ENCODE assay signal across 8 cellular contexts in the genomic region with DNA sequence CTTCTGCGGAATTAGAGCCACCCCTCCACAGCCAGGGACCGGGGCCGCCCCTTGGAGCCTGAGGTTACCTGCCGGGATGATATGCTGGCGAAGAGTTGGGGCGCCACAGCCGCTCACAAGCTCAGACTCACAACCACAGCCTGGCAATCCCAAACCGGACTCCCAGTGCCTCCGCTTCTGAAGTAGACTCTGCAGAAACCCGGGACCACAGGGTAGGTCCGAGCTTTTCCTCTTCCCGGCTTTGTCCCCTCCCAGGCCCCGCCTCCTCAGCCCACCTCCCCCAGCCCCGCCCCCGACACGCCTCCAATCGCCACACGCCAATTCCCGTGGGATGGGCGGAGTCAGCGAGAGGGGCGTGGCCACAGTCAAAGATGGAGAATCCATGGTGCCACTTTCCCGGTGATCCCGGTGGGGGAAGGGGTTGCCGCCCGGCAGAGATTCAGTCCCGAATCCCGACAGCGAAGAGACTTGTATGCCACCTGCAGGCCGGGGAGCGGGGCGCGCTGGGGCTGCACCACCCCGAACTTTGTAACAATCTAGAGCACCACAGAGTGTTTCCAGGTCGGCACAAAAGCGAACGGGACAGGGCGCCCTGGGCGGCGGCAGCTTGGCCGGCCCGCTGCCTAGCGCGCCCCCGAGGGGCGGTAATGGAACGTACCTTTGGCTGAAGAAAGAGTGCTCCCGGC. TPM values are rescaled to one million over a fixed set of nuclear protein-coding genes. Genes with fewer than 3 reads are reported as not detected.
A peak's percentile ranks its signal among the peaks of the same experiment; 100 is the strongest.
DNase-seq lines count a peak whose midpoint lies in the region; ATAC-seq and TF ChIP-seq lines count a peak whose summit lies in the region.

Gene IDH1 (minus strand): TSS at position 201 of the 686 bp plus-strand sequence. CDS start 3,520 bp downstream, outside the sequence.

- no peaks in the 10 kb centered on the region for H3K27me3 ChIP-seq in heart left ventricle

- H3K27ac Mint-ChIP-seq in progenitor cell of endocrine pancreas = peak within 1 kb of the TSS; percentile 98

- peaks cover 0 to 48% (median 21%) of the 10 kb centered on the region in 12 donors for H3K4me1 ChIP-seq in heart left ventricle

- DNase-seq in NCI-H1417 (lab: John Stamatoyannopoulos, UW) = peak; percentile 92 to 97 (median 93)
- peak; percentile 91 for DNase-seq in T follicular helper cell (ENCODE audit: low read depth)
- peak; percentile 96 to 98 (median 97) for DNase-seq in heart left ventricle
- DNase-seq in progenitor cell of endocrine pancreas (ENCODE audit: low spot score, unreplicated experiment) = peak; percentile 99
- peak; percentile 98 for DNase-seq in ureter (ENCODE audit: low spot score)

- peaks cover 42% of the 10 kb centered on the region for H3K4me1 Mint-ChIP-seq in progenitor cell of endocrine pancreas (ENCODE audit: low read depth)

- no peaks in the 10 kb centered on the region for H3K9me3 ChIP-seq in heart left ventricle

- H3K4me3 Mint-ChIP-seq in progenitor cell of endocrine pancreas (ENCODE audit: low read depth) = peak within 1 kb of the TSS; percentile 100

- peak within 1 kb of the TSS; percentile 17 for H3K27ac ChIP-seq in adipose tissue (ENCODE audit: low read depth, low read length)
- H3K27ac ChIP-seq in heart left ventricle = peak within 1 kb of the TSS; percentile 51 to 95 (median 84)

- peak; percentile 57 for TF ChIP-seq CTCF in GM12875 (IDR thresholded peaks at IDR 0.05; ENCODE audit: borderline replicate concordance, insufficient read depth, low read depth, low read length)
- TF ChIP-seq CTCF in heart left ventricle (IDR thresholded peaks at IDR 0.05) = peak in 11 of 12 donors; percentile 22 to 60 (median 42)
- TF ChIP-seq CTCF in progenitor cell of endocrine pancreas (IDR thresholded peaks at IDR 0.05; ENCODE audit: unreplicated experiment) = peak; percentile 67

- H3K27me3 Mint-ChIP-seq in progenitor cell of endocrine pancreas = no peaks in the 10 kb centered on the region

- H3K9me3 Mint-ChIP-seq in progenitor cell of endocrine pancreas (ENCODE audit: low read depth) = no peaks in the 10 kb centered on the region

- ATAC-seq in HG02763 (IDR thresholded peaks at IDR 0.05; ENCODE audit: unreplicated experiment) = peak; percentile 74
- peak; percentile 96 to 97 (median 96) for ATAC-seq in heart left ventricle

- WGBS in adipose tissue, 3 donors = 0 to 1% (median 0%) methylated on average over 47 to 48 of the region's 48 CpGs
- 0 to 1% (median 0%) methylated on average over 22 to 48 of the region's 48 CpGs for WGBS in heart left ventricle, 4 donors

- intact Hi-C loops in heart left ventricle (cut with DNase I) = loop anchor here in 6 of 10 donors (1.0 to 5.0 kb wide), 4 partner anchors 66 to 83 kb away; no protein-coding TSS in a partner anchor

- peak in 1 of 2 donors; percentile 52 for TF ChIP-seq POLR2A in heart left ventricle (IDR thresholded peaks at IDR 0.05)

- peaks cover 22% of the 10 kb centered on the region for H3K36me3 Mint-ChIP-seq in progenitor cell of endocrine pancreas (ENCODE audit: insufficient read depth)

- H3K4me3 ChIP-seq in GM12875 (ENCODE audit: low read depth, low read length) = peak within 1 kb of the TSS; percentile 57
- H3K4me3 ChIP-seq in heart left ventricle = peak within 1 kb of the TSS; percentile 73 to 96 (median 84)

- H3K36me3 ChIP-seq in heart left ventricle = peaks cover 0 to 32% (median 26%) of the 10 kb centered on the region in 9 donors

RNA-seq across cellular contexts. Expression of gene IDH1, which starts in this region (rescaled TPM):
- polyA plus RNA-seq in adipose tissue = 100 to 1,000 TPM in 1 of 3 donors, 10 to 100 TPM in 2; 39.8 to 110 (median 99.9) TPM
- 100 to 1,000 TPM in 1 of 9 donors, 10 to 100 TPM in 8; 21.5 to 115 (median 34.6) TPM for total RNA-seq in heart left ventricle
- polyA plus RNA-seq in heart left ventricle = 10 to 100 TPM; 16.0 to 20.5 TPM
- 260 and 267 TPM in 2 replicates for total RNA-seq in progenitor cell of endocrine pancreas
- 488 TPM for total RNA-seq in ureter

Comparison
In these comparisons a context has a peak if more than half of its experiments do, and no peak if none do; other contexts are left out.
1. Peak in every context shown above with its lines: DNase-seq, ATAC-seq, H3K4me3 ChIP-seq and H3K27ac ChIP-seq.